Comparison of ENCODE assay signal across 27 cellular contexts in genomic region chr2:6943523-6943922, GRCh38. TPM values are rescaled to one million over a fixed set of nuclear protein-coding genes. Genes with fewer than 3 reads are reported as not detected.
DNase-seq lines count a peak whose midpoint lies in the region; ATAC-seq and TF ChIP-seq lines count a peak whose summit lies in the region.
"Had no signal": no experiment of that assay in that cellular context is flagged by ENCODE, and none has a peak within 500 bp of the region (broad histone marks: within the 10 kb centered on the region; RNA-seq: fewer than 3 reads in every experiment).

No MANE protein-coding gene starts in this region.

- no peak for DNase-seq in activated naive CD4-positive, alpha-beta T cell treated with anti-CD3 and anti-CD28 coated beads, Interleukin-2, amount 10 ng/mL, durations not matched to agents 7 days and 5 days
- no peak for DNase-seq in activated naive CD4-positive, alpha-beta T cell treated with Interleukin-2 at 50 U/mL for 16 hours
- no peak for DNase-seq in tibial nerve (ENCODE audit: low spot score in 2 of 2)
- DNase-seq: activated B cell treated with CpG ODN at 0.5 μM for 24 hours; activated gamma-delta T cell treated with Interleukin-2 at 50 U/mL for 16 hours; DMS 273 treated with DMSO at 0.1 percent for 48 hours; EL; esophagus squamous epithelium; foreskin keratinocyte; heart right ventricle; KBM-7; lower lobe of right lung; NCI-H1092 treated with DMSO at 0.1 percent for 48 hours; NCI-H187; NCI-H446 treated with DMSO at 0.1 percent for 48 hours; NCI-H774; nephron progenitor cell; SJCRH30; stimulated activated naive CD4-positive, alpha-beta T cell treated with Interleukin-2 at 50 U/mL for 16 hours had no signal

- H3K9me3 Mint-ChIP-seq in activated naive CD4-positive, alpha-beta T cell treated with anti-CD3 and anti-CD28 coated beads, Interleukin-2, amount 10 ng/mL, durations not matched to agents 7 days and 5 days = no peaks in the 10 kb centered on the region
- H3K9me3 Mint-ChIP-seq in activated T-helper 17 cell treated with anti-CD3 and anti-CD28 coated beads, Interleukin-2, amount 50 U/mL, for 72 hours = no peaks in the 10 kb centered on the region
- H3K9me3 Mint-ChIP-seq: activated B cell treated with CpG ODN at 0.5 μM for 24 hours; central memory CD8-positive, alpha-beta T cell; dendritic cell treated with granulocyte-macrophage colony-stimulating factor and Interleukin-4, amounts not matched to agents 40 ng/mL and 50 ng/mL, for 4 days; nephron progenitor cell had no signal

- no peak for TF ChIP-seq POLR2A in tibial nerve (IDR thresholded peaks at IDR 0.05)

- H3K4me3 ChIP-seq in tibial nerve = no peak overlapping the region
- H3K4me3 ChIP-seq: esophagus squamous epithelium, heart right ventricle, lower lobe of right lung, SJCRH30, thoracic aorta had no signal

- peak overlapping the region; percentile 0 for H3K27ac Mint-ChIP-seq in activated naive CD4-positive, alpha-beta T cell treated with anti-CD3 and anti-CD28 coated beads, Interleukin-2, amount 10 ng/mL, durations not matched to agents 7 days and 5 days
- H3K27ac Mint-ChIP-seq in activated T-helper 17 cell treated with anti-CD3 and anti-CD28 coated beads, Interleukin-2, amount 50 U/mL, for 72 hours = peak overlapping the region; percentile 0
- H3K27ac Mint-ChIP-seq: activated B cell treated with CpG ODN at 0.5 μM for 24 hours; dendritic cell treated with granulocyte-macrophage colony-stimulating factor and Interleukin-4, amounts not matched to agents 40 ng/mL and 50 ng/mL, for 4 days; nephron progenitor cell had no signal

- no peak overlapping the region for H3K4me3 Mint-ChIP-seq in activated naive CD4-positive, alpha-beta T cell treated with anti-CD3 and anti-CD28 coated beads, Interleukin-2, amount 10 ng/mL, durations not matched to agents 7 days and 5 days
- no peak overlapping the region for H3K4me3 Mint-ChIP-seq in activated T-helper 17 cell treated with anti-CD3 and anti-CD28 coated beads, Interleukin-2, amount 50 U/mL, for 72 hours
- H3K4me3 Mint-ChIP-seq: activated B cell treated with CpG ODN at 0.5 μM for 24 hours; central memory CD8-positive, alpha-beta T cell; dendritic cell treated with granulocyte-macrophage colony-stimulating factor and Interleukin-4, amounts not matched to agents 40 ng/mL and 50 ng/mL, for 4 days; nephron progenitor cell had no signal

- peaks cover 0 to 23% (median 0%) of the 10 kb centered on the region in 3 donors for H3K36me3 ChIP-seq in tibial nerve
- H3K36me3 ChIP-seq: SJCRH30, thoracic aorta had no signal

- H3K27me3 ChIP-seq in layer of hippocampus (ENCODE audit: control insufficient read depth, insufficient read depth, low read length) (no peaks in the 10 kb centered on the region), tibial nerve (no peaks in the 10 kb centered on the region)
- H3K27me3 ChIP-seq: esophagus squamous epithelium, foreskin keratinocyte, heart right ventricle, SJCRH30 had no signal

- no peak for TF ChIP-seq EP300 in tibial nerve (IDR thresholded peaks at IDR 0.05)

- H3K4me1 Mint-ChIP-seq in activated naive CD4-positive, alpha-beta T cell treated with anti-CD3 and anti-CD28 coated beads, Interleukin-2, amount 10 ng/mL, durations not matched to agents 7 days and 5 days = peaks cover 33% of the 10 kb centered on the region
- H3K4me1 Mint-ChIP-seq in activated T-helper 17 cell treated with anti-CD3 and anti-CD28 coated beads, Interleukin-2, amount 50 U/mL, for 72 hours = peaks cover 28% of the 10 kb centered on the region

- H3K9me3 ChIP-seq in tibial nerve = no peaks in the 10 kb centered on the region
- H3K9me3 ChIP-seq: esophagus squamous epithelium, heart right ventricle, lower lobe of right lung, thoracic aorta had no signal

- H3K4me1 ChIP-seq in tibial nerve = peaks cover 0 to 40% (median 14%) of the 10 kb centered on the region in 4 donors
- H3K4me1 ChIP-seq: esophagus squamous epithelium, foreskin keratinocyte, lower lobe of right lung had no signal

- no peak for ATAC-seq in activated T-helper 17 cell treated with anti-CD3 and anti-CD28 coated beads, Interleukin-2, amount 50 U/mL, for 72 hours (replicated peaks)
- no peak for ATAC-seq in GM19455 (IDR thresholded peaks at IDR 0.05; ENCODE audit: unreplicated experiment)
- no peak for ATAC-seq in activated CD4-positive, CD25-positive, alpha-beta regulatory T cell treated with anti-CD3 and anti-CD28 coated beads, Interleukin-2, amount 50 U/mL, for 24 hours
- ATAC-seq in GM18511 (IDR thresholded peaks at IDR 0.05; ENCODE audit: unreplicated experiment) = no peak
- ATAC-seq: foreskin keratinocyte, heart right ventricle, lower lobe of right lung had no signal

- CTCF ChIA-PET in activated naive CD4-positive, alpha-beta T cell treated with anti-CD3 and anti-CD28 coated beads, Interleukin-2, amount 10 ng/mL, durations not matched to agents 7 days and 5 days (lab: Charles Lee) = no interaction called here

- WGBS in tibial nerve, 2 donors = 76 to 82% methylated on average over 6 of the region's 6 CpGs

- peak overlapping the region; percentile 21 for H3K27ac ChIP-seq in layer of hippocampus (ENCODE audit: low read depth, low read length)
- peak overlapping the region in 3 of 4 donors; percentile 66 to 84 (median 84) for H3K27ac ChIP-seq in tibial nerve
- H3K27ac ChIP-seq: esophagus squamous epithelium, foreskin keratinocyte, lower lobe of right lung, SJCRH30, thoracic aorta had no signal

- no peak for TF ChIP-seq CTCF in tibial nerve (IDR thresholded peaks at IDR 0.05)

- peaks cover 58% of the 10 kb centered on the region for H3K36me3 Mint-ChIP-seq in activated naive CD4-positive, alpha-beta T cell treated with anti-CD3 and anti-CD28 coated beads, Interleukin-2, amount 10 ng/mL, durations not matched to agents 7 days and 5 days
- peaks cover 59% of the 10 kb centered on the region for H3K36me3 Mint-ChIP-seq in activated T-helper 17 cell treated with anti-CD3 and anti-CD28 coated beads, Interleukin-2, amount 50 U/mL, for 72 hours (ENCODE audit: low read depth)

- no peaks in the 10 kb centered on the region for H3K27me3 Mint-ChIP-seq in activated naive CD4-positive, alpha-beta T cell treated with anti-CD3 and anti-CD28 coated beads, Interleukin-2, amount 10 ng/mL, durations not matched to agents 7 days and 5 days
- H3K27me3 Mint-ChIP-seq in activated T-helper 17 cell treated with anti-CD3 and anti-CD28 coated beads, Interleukin-2, amount 50 U/mL, for 72 hours = no peaks in the 10 kb centered on the region
- H3K27me3 Mint-ChIP-seq: central memory CD8-positive, alpha-beta T cell; dendritic cell treated with granulocyte-macrophage colony-stimulating factor and Interleukin-4, amounts not matched to agents 40 ng/mL and 50 ng/mL, for 4 days had no signal

RNA-seq across cellular contexts. Expression of gene RNF144A, which starts 26.3 kb away (rescaled TPM):
- 10 to 100 TPM; 13.6 to 29.2 TPM for total RNA-seq in activated T-helper 17 cell treated with anti-CD3 and anti-CD28 coated beads, Interleukin-2, amount 50 U/mL, for 72 hours
- 10 to 100 TPM; 27.3 to 47.3 (median 37.4) TPM for total RNA-seq in tibial nerve
